In genomic region chr2:65754219-65754618, GRCh38 we compare ENCODE assay signal across 21 cellular contexts.
DNase-seq lines count a peak whose midpoint lies in the region; ATAC-seq and TF ChIP-seq lines count a peak whose summit lies in the region.
"Had no signal": no experiment of that assay in that cellular context is flagged by ENCODE, and none has a peak within 500 bp of the region (broad histone marks: within the 10 kb centered on the region; RNA-seq: fewer than 3 reads in every experiment).

No MANE protein-coding gene starts in this region.

- in situ Hi-C loops in GM13977 (cut with MboI; ENCODE audit: low pct_unique_long_range_greater_than_20kb, low sequenced_read_pairs, unreplicated experiment) = no loop called here

- intact Hi-C loops in left ventricle myocardium superior (cut with micrococcal nuclease) = no loop called here

- peak; percentile 86 for DNase-seq in A172 (ENCODE audit: low spot score)
- DNase-seq in NCI-H226 = peak; percentile 32
- DNase-seq in cerebellar cortex (ENCODE audit: low spot score) = peak; percentile 77
- DNase-seq in left ventricle myocardium superior = no peak
- no peak for DNase-seq in GM13977 (ENCODE audit: low spot score)
- no peak for DNase-seq in NCI-H524 (lab: John Stamatoyannopoulos, UW)
- no peak for DNase-seq in NCI-H82 treated with DMSO at 0.1 percent for 48 hours (lab: John Stamatoyannopoulos, UW; ENCODE audit: unreplicated experiment)
- DNase-seq: activated CD4-positive, alpha-beta T cell treated with anti-CD3 and anti-CD28 coated beads for 1 hour; activated CD8-positive, alpha-beta T cell treated with anti-CD3 and anti-CD28 coated beads for 36 hours; activated naive CD8-positive, alpha-beta T cell treated with anti-CD3 and anti-CD28 coated beads, Interleukin-2, amount 10 ng/mL, durations not matched to agents 7 days and 5 days; Caco-2; cortex of kidney; mesenchymal stem cell; NCI-H187; NCI-H748 treated with DMSO at 0.1 percent for 48 hours; psoas muscle; SIG-M5; stimulated activated CD4-positive, alpha-beta T cell treated with anti-CD3 and anti-CD28 coated beads, Interleukin-2, amount 100 ng/mL, for 24 hours; T-helper 1 cell had no signal

- ATAC-seq in left ventricle myocardium superior (peak; percentile 67), HG03280 (IDR thresholded peaks at IDR 0.05; ENCODE audit: unreplicated experiment) (no peak)
- ATAC-seq: activated CD8-positive, alpha-beta T cell treated with anti-CD3 and anti-CD28 coated beads for 36 hours; psoas muscle; stimulated activated memory B cell treated with anti-CD40 and anti-IgM and Interleukin-4, amounts not matched to agents 10 μg/mL and 1 μg/mL and 100 μg/mL, for 72 hours had no signal

- TF ChIP-seq CTCF in GM13977 (IDR thresholded peaks at IDR 0.05; ENCODE audit: extremely low read depth, insufficient read depth, missing control alignments) = no peak

Comparison
In these comparisons a context has a peak if more than half of its experiments do, and no peak if none do; other contexts are left out.
1. DNase-seq: peak in A172 (single experiment), NCI-H226 (single experiment) and cerebellar cortex (single experiment); none in left ventricle myocardium superior (single experiment), GM13977 (single experiment), NCI-H524 (0 of 2) and NCI-H82 treated with DMSO at 0.1 percent for 48 hours (single experiment).